ENCODE assay signal across 10 cellular contexts in the genomic region with DNA sequence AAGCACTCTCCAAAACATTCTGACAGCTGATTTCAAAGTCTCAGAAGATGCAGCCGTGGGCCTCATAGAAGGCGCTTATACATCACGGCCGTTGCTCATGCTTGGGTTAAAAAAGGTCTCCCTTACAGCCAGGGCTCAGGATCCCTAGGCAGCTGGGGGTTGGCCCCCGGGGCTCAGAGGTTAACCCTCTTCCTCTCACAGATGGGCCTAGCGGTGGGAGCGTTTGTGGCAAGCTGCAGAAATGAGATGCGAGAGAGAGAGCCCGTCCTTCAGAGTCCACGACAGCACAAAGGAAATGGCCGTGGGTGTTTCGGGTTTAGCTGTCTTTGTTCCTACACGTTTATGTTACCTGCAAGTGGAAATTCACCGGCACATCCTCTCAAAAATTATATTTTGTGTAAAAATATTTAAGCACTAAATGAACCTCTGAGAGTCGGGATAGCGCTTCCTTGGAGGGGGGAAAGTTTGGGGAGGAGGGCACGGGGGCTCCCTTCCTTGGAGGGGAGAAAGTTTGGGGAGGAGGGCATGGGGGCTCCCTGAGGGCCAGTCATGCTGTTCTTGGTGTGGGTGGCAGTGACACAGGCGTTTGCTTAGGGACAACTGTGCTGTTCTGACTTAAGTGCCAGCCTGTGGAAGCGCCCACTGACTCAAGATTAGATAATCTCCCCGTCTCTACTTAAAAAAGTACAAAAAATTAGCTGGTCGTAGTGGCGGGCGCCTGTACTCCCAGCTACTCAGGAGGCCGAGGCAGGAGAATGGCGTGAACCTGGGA. TPM values are rescaled to one million over a fixed set of nuclear protein-coding genes. Genes with fewer than 3 reads are reported as not detected.
DNase-seq lines count a peak whose midpoint lies in the region; ATAC-seq and TF ChIP-seq lines count a peak whose summit lies in the region.
"Had no signal": no experiment of that assay in that cellular context is flagged by ENCODE, and none has a peak within 500 bp of the region (broad histone marks: within the 10 kb centered on the region; RNA-seq: fewer than 3 reads in every experiment).

No MANE protein-coding gene starts in this region.

- peak overlapping the region; percentile 95 for H3K27ac Mint-ChIP-seq in activated naive CD8-positive, alpha-beta T cell treated with anti-CD3 and anti-CD28 coated beads for 36 hours

- DNase-seq in GM10248 (ENCODE audit: extremely low spot score) = peak; percentile 61
- DNase-seq in activated CD4-positive, alpha-beta T cell treated with anti-CD3 and anti-CD28 coated beads for 48 hours = peak; percentile 80
- peak; percentile 80 for DNase-seq in activated naive CD8-positive, alpha-beta T cell treated with anti-CD3 and anti-CD28 coated beads for 36 hours
- DNase-seq in stimulated activated CD4-positive, alpha-beta T cell treated with anti-CD3 and anti-CD28 coated beads, Interleukin-4, amount 100 ng/mL, for 48 hours (ENCODE audit: low read depth in 2 of 2) = peak; percentile 53 to 56
- DNase-seq in NCI-H1930 (lab: John Stamatoyannopoulos, UW) = no peak
- DNase-seq in islet precursor cell = no peak
- DNase-seq: COR-L47, MG63 had no signal

- no peaks in the 10 kb centered on the region for H3K27me3 Mint-ChIP-seq in activated naive CD8-positive, alpha-beta T cell treated with anti-CD3 and anti-CD28 coated beads for 36 hours

- no peaks in the 10 kb centered on the region for H3K9me3 Mint-ChIP-seq in activated naive CD8-positive, alpha-beta T cell treated with anti-CD3 and anti-CD28 coated beads for 36 hours

- no peak for TF ChIP-seq CTCF in GM10248 (IDR thresholded peaks at IDR 0.05; ENCODE audit: control extremely low read depth, extremely low read depth, low read depth, missing control alignments)

- peak overlapping the region; percentile 55 for H3K4me3 Mint-ChIP-seq in activated naive CD8-positive, alpha-beta T cell treated with anti-CD3 and anti-CD28 coated beads for 36 hours

- peaks cover 45% of the 10 kb centered on the region for H3K4me1 Mint-ChIP-seq in activated naive CD8-positive, alpha-beta T cell treated with anti-CD3 and anti-CD28 coated beads for 36 hours

- H3K36me3 Mint-ChIP-seq in activated naive CD8-positive, alpha-beta T cell treated with anti-CD3 and anti-CD28 coated beads for 36 hours = peaks cover 18% of the 10 kb centered on the region

- CTCF ChIA-PET in GM10248 (lab: Yijun Ruan, JAX) = interaction anchor here (1.1 kb wide), 1 partner anchor 20 kb away, joined by 3 read pairs; the partner anchor contains the start of gene PRDM15

- ATAC-seq in HG02970 (IDR thresholded peaks at IDR 0.05; ENCODE audit: low FRiP score, unreplicated experiment) = no peak
- ATAC-seq in HG02623 (IDR thresholded peaks at IDR 0.05; ENCODE audit: unreplicated experiment) = no peak

- POLR2A ChIA-PET in GM10248 (lab: Yijun Ruan, JAX) = no interaction called here

RNA-seq across cellular contexts. Expression of gene PRDM15, which starts 20.5 kb away (rescaled TPM):
- 10 to 100 TPM in 1 of 2 experiments, 1 to 10 TPM in 1; 9.3 to 10.1 TPM for total RNA-seq in activated naive CD8-positive, alpha-beta T cell treated with anti-CD3 and anti-CD28 coated beads for 36 hours

RNA-seq across cellular contexts. Expression of gene C2CD2, which starts 54.2 kb away (rescaled TPM):
- 1 to 10 TPM; 6.3 to 7.6 TPM for total RNA-seq in activated naive CD8-positive, alpha-beta T cell treated with anti-CD3 and anti-CD28 coated beads for 36 hours

Comparison
In these comparisons a context has a peak if more than half of its experiments do, and no peak if none do; other contexts are left out.
1. DNase-seq: peak in GM10248 (single experiment), activated CD4-positive, alpha-beta T cell treated with anti-CD3 and anti-CD28 coated beads for 48 hours (single experiment), activated naive CD8-positive, alpha-beta T cell treated with anti-CD3 and anti-CD28 coated beads for 36 hours (single experiment) and stimulated activated CD4-positive, alpha-beta T cell treated with anti-CD3 and anti-CD28 coated beads, Interleukin-4, amount 100 ng/mL, for 48 hours (2 of 2); none in NCI-H1930 (0 of 2) and islet precursor cell (single experiment).